In genomic region chr11:6481924-6482275, GRCh38 we compare ENCODE assay signal across 8 cellular contexts. TPM values are rescaled to one million over a fixed set of nuclear protein-coding genes. Genes with fewer than 3 reads are reported as not detected.
DNase-seq lines count a peak whose midpoint lies in the region; ATAC-seq and TF ChIP-seq lines count a peak whose summit lies in the region.

No MANE protein-coding gene starts in this region.

- H3K27me3 ChIP-seq in SJCRH30 (no peaks in the 10 kb centered on the region), esophagus squamous epithelium (no peaks in the 10 kb centered on the region), parathyroid adenoma (ENCODE audit: control insufficient read depth, insufficient read depth, low read length) (no peaks in the 10 kb centered on the region)

- H3K36me3 Mint-ChIP-seq in activated CD8-positive, alpha-beta memory T cell treated with anti-CD3 and anti-CD28 coated beads, Interleukin-2, amount 10 ng/mL, durations not matched to agents 7 days and 5 days: peaks cover 21% of the 10 kb centered on the region

- H2AFZ ChIP-seq in parathyroid adenoma: peak overlapping the region; percentile 73

- ATAC-seq in activated CD8-positive, alpha-beta memory T cell treated with anti-CD3 and anti-CD28 coated beads, Interleukin-2, amount 10 ng/mL, durations not matched to agents 7 days and 5 days: peak; percentile 2

- WGBS in esophagus squamous epithelium, 2 donors: 0 to 10% methylated on average over 4 to 9 of the region's 13 CpGs

- no peaks in the 10 kb centered on the region for H3K9me3 Mint-ChIP-seq in activated CD8-positive, alpha-beta memory T cell treated with anti-CD3 and anti-CD28 coated beads, Interleukin-2, amount 10 ng/mL, durations not matched to agents 7 days and 5 days (ENCODE audit: low read depth)

- H3K36me3 ChIP-seq in SJCRH30 (peaks cover 34% of the 10 kb centered on the region), esophagus squamous epithelium (peaks cover 8 to 74% (median 19%) of the 10 kb centered on the region in 3 donors), parathyroid adenoma (ENCODE audit: control insufficient read depth, insufficient read depth, low read length) (no peaks in the 10 kb centered on the region)

- peak overlapping the region; percentile 82 for H3K27ac ChIP-seq in SJCRH30
- H3K27ac ChIP-seq in esophagus squamous epithelium: peak overlapping the region; percentile 93 to 97 (median 94)
- H3K27ac ChIP-seq in parathyroid adenoma: peak overlapping the region; percentile 72

- peak overlapping the region; percentile 84 for H3K4me2 ChIP-seq in parathyroid adenoma (ENCODE audit: low read length)

- H3K9me3 ChIP-seq in SJCRH30 (replicated peaks) (no peaks in the 10 kb centered on the region), esophagus squamous epithelium (no peaks in the 10 kb centered on the region), parathyroid adenoma (ENCODE audit: control insufficient read depth, low read length) (no peaks in the 10 kb centered on the region)

- peak overlapping the region; percentile 83 for H3K4me3 ChIP-seq in SJCRH30
- peak overlapping the region; percentile 62 to 91 (median 76) for H3K4me3 ChIP-seq in esophagus squamous epithelium
- H3K4me3 ChIP-seq in parathyroid adenoma (ENCODE audit: low read depth, low read length): peak overlapping the region; percentile 84

- H3K4me1 ChIP-seq in SJCRH30 (peaks cover 3% of the 10 kb centered on the region; the same call in 1 of the 2 replicates), esophagus squamous epithelium (peaks cover 20 to 43% (median 21%) of the 10 kb centered on the region in 3 donors), parathyroid adenoma (peaks cover 4% of the 10 kb centered on the region)

- no peak overlapping the region for H3K9ac ChIP-seq in parathyroid adenoma

- CTCF ChIA-PET in activated CD8-positive, alpha-beta memory T cell treated with anti-CD3 and anti-CD28 coated beads, Interleukin-2, amount 10 ng/mL, durations not matched to agents 7 days and 5 days (lab: Charles Lee): interaction anchor here (0.9 to 3.7 kb wide), 12 partner anchors 12 to 201 kb away, joined by 3 to 39 read pairs (median 6); partner anchors contain the start of genes APBB1, MRPL17 and SMPD1

- TF ChIP-seq CTCF in esophagus squamous epithelium (IDR thresholded peaks at IDR 0.05): no peak
- TF ChIP-seq CTCF in parathyroid adenoma (IDR thresholded peaks at IDR 0.05): no peak

- H3K4me3 Mint-ChIP-seq in activated CD8-positive, alpha-beta memory T cell treated with anti-CD3 and anti-CD28 coated beads, Interleukin-2, amount 10 ng/mL, durations not matched to agents 7 days and 5 days: peak overlapping the region; percentile 86

- peaks cover 10% of the 10 kb centered on the region for H3K79me2 ChIP-seq in parathyroid adenoma

- peaks cover 32% of the 10 kb centered on the region for H3K4me1 Mint-ChIP-seq in activated CD8-positive, alpha-beta memory T cell treated with anti-CD3 and anti-CD28 coated beads, Interleukin-2, amount 10 ng/mL, durations not matched to agents 7 days and 5 days

- no peak for TF ChIP-seq POLR2A in esophagus squamous epithelium (IDR thresholded peaks at IDR 0.05)

- peak overlapping the region; percentile 95 for H3K27ac Mint-ChIP-seq in activated CD8-positive, alpha-beta memory T cell treated with anti-CD3 and anti-CD28 coated beads, Interleukin-2, amount 10 ng/mL, durations not matched to agents 7 days and 5 days

- intact Hi-C loops in esophagus squamous epithelium (cut with DNase I): loop anchor here (10.0 kb wide), 1 partner anchor 133 kb away; the partner anchor contains the start of genes TAF10 and TPP1

- DNase-seq in activated CD8-positive, alpha-beta memory T cell treated with anti-CD3 and anti-CD28 coated beads, Interleukin-2, amount 10 ng/mL, durations not matched to agents 7 days and 5 days: no peak
- DNase-seq in activated CD8-positive, alpha-beta memory T cell treated with anti-CD3 and anti-CD28 coated beads, Interleukin-2, amount 50 U/mL, for 4 hours: no peak
- peak in 1 of 2 experiments; percentile 12 for DNase-seq in SJCRH30
- DNase-seq in esophagus squamous epithelium (lab: John Stamatoyannopoulos, UW): no peak
- no peak for DNase-seq in islet precursor cell
- DNase-seq in nucleus accumbens (lab: John Stamatoyannopoulos, UW): no peak
- DNase-seq in globus pallidus (ENCODE audit: low spot score): no peak

- H3K27me3 Mint-ChIP-seq in activated CD8-positive, alpha-beta memory T cell treated with anti-CD3 and anti-CD28 coated beads, Interleukin-2, amount 10 ng/mL, durations not matched to agents 7 days and 5 days: no peaks in the 10 kb centered on the region

RNA-seq across cellular contexts. Expression of gene TIMM10B, which starts 0.6 kb away (rescaled TPM):
- total RNA-seq in activated CD8-positive, alpha-beta memory T cell treated with anti-CD3 and anti-CD28 coated beads, Interleukin-2, amount 10 ng/mL, durations not matched to agents 7 days and 5 days: 10 to 100 TPM; 29.2 to 47.0 TPM
- 40.9 and 41.1 TPM in 2 replicates for total RNA-seq in SJCRH30 (2014; rRNA removed; shearing (Covaris generic))
- total RNA-seq in esophagus squamous epithelium: 10 to 100 TPM; 17.0 to 40.2 (median 29.6) TPM

RNA-seq across cellular contexts. Expression of gene ARFIP2, which starts 0.8 kb away (rescaled TPM):
- total RNA-seq in activated CD8-positive, alpha-beta memory T cell treated with anti-CD3 and anti-CD28 coated beads, Interleukin-2, amount 10 ng/mL, durations not matched to agents 7 days and 5 days: 10 to 100 TPM; 33.5 to 39.3 TPM
- 39.5 and 40.1 TPM in 2 replicates for total RNA-seq in SJCRH30 (2014; rRNA removed; shearing (Covaris generic))
- 10 to 100 TPM; 39.4 to 74.6 (median 50.8) TPM for total RNA-seq in esophagus squamous epithelium

RNA-seq across cellular contexts. Expression of gene TRIM3, which starts 8.2 kb away (rescaled TPM):
- 1 to 10 TPM; 4.8 to 5.1 TPM for total RNA-seq in activated CD8-positive, alpha-beta memory T cell treated with anti-CD3 and anti-CD28 coated beads, Interleukin-2, amount 10 ng/mL, durations not matched to agents 7 days and 5 days
- total RNA-seq in SJCRH30 (2014; rRNA removed; shearing (Covaris generic)): 10.0 and 15.6 TPM in 2 replicates
- 10 to 100 TPM in 1 of 4 donors, 1 to 10 TPM in 3; 4.0 to 13.5 (median 7.0) TPM for total RNA-seq in esophagus squamous epithelium

RNA-seq across cellular contexts. Expression of gene DNHD1, which starts 15.2 kb away (rescaled TPM):
- 10 to 100 TPM; 17.4 to 25.3 TPM for total RNA-seq in activated CD8-positive, alpha-beta memory T cell treated with anti-CD3 and anti-CD28 coated beads, Interleukin-2, amount 10 ng/mL, durations not matched to agents 7 days and 5 days
- total RNA-seq in SJCRH30 (2014; rRNA removed; shearing (Covaris generic)): 3.5 and 4.7 TPM in 2 replicates
- 10 to 100 TPM in 1 of 4 donors, 1 to 10 TPM in 3; 1.3 to 11.8 (median 7.7) TPM for total RNA-seq in esophagus squamous epithelium

RNA-seq across cellular contexts. Expression of gene HPX, which starts 41.1 kb away (rescaled TPM):
- total RNA-seq in activated CD8-positive, alpha-beta memory T cell treated with anti-CD3 and anti-CD28 coated beads, Interleukin-2, amount 10 ng/mL, durations not matched to agents 7 days and 5 days: under 1 TPM in 1 of 2 experiments, not detected in 1; 0.76 TPM
- total RNA-seq in SJCRH30 (2014; rRNA removed; shearing (Covaris generic)): not detected in 2 replicates
- under 1 TPM in 1 of 4 donors, not detected in 3; 0.76 TPM for total RNA-seq in esophagus squamous epithelium
